Comparison of ENCODE assay signal across 1 cellular context in the genomic region with DNA sequence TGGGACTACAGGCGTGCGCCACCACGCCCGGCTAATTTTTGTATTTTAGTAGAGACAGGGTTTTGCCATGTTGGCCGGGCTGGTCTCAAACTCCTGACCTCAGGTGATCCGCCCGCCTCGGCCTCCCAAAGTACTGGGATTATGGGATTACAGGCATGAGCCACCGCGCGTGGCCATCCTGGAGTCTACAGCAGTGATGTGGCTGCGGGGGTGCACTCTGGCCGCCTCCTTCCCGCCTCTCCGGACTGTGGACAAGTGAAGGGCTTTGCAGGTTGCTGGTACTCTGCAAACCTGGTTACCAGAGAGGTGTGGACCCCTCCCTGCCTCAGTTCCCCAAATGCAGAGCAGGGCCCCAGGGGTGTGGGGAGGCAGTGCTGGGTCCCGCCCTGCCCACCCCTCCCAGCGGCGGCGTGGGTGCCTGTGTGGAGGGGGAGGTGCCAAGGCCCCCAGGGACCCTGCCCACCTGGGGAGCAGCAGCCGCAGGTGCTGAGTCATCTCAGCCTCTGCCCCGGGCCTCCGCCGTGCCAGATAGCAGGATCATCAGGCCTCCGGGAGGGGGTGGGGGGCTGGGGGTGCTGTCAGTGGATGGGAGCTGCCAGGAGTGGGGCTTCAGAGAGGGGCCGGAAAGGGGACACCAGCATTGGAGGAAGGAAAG.
TF ChIP-seq lines count a peak whose summit lies in the region.

No MANE protein-coding gene starts in this region.

TF ChIP-seq in GM12878, 131 proteins besides CTCF, POLR2A, EP300 and RAD21 (continued from another document and continues in another):
- no peak for TF ChIP-seq ZNF687 (IDR thresholded peaks at IDR 0.05)
- no peak for TF ChIP-seq PML (IDR thresholded peaks at IDR 0.05; ENCODE audit: low read length)
- TF ChIP-seq EZH2 (IDR thresholded peaks at IDR 0.05; ENCODE audit: borderline replicate concordance, control insufficient read depth, low read depth, low read length), result no peak
- no peak for TF ChIP-seq NRF1 (conservative IDR thresholded peaks at IDR 0.05; ENCODE audit: low read depth, low read length)
- no peak for TF ChIP-seq ASH2L (IDR thresholded peaks at IDR 0.05; ENCODE audit: borderline replicate concordance, low read depth)
- TF ChIP-seq GABPA (IDR thresholded peaks at IDR 0.05; ENCODE audit: low read depth), result no peak
- TF ChIP-seq KDM1A (IDR thresholded peaks at IDR 0.05; ENCODE audit: borderline replicate concordance), result no peak
- no peak; a peak in 1 of 4 replicates for TF ChIP-seq ETV6 (conservative IDR thresholded peaks at IDR 0.05 in 1 of 2, IDR thresholded peaks at IDR 0.05 in 1 of 2; ENCODE audit: borderline replicate concordance in 1 of 2, low read depth in 1 of 2)
- TF ChIP-seq GATAD2B (conservative IDR thresholded peaks at IDR 0.05; ENCODE audit: low read depth), result no peak
- TF ChIP-seq MEF2B (IDR thresholded peaks at IDR 0.05; ENCODE audit: partially characterized antibody, poor library complexity, severe bottlenecking), result peak; percentile 95
- TF ChIP-seq CREM (IDR thresholded peaks at IDR 0.05; ENCODE audit: low read depth), result peak; percentile 41; the same call in 1 of the 2 replicates
- TF ChIP-seq STAT1 (conservative IDR thresholded peaks at IDR 0.05), result no peak
- no peak for TF ChIP-seq ZBTB40 (IDR thresholded peaks at IDR 0.05; ENCODE audit: borderline replicate concordance)
- TF ChIP-seq NR2F1 (conservative IDR thresholded peaks at IDR 0.05), result no peak
- 0 out of 2 replicates have a peak, but pooled peaks have one; percentile 2 for TF ChIP-seq SMC3 (IDR thresholded peaks at IDR 0.05; ENCODE audit: borderline replicate concordance, low read length)
- no peak for TF ChIP-seq SIN3A (IDR thresholded peaks at IDR 0.05; ENCODE audit: low read depth, low read length)
- no peak for TF ChIP-seq CBX3 (IDR thresholded peaks at IDR 0.05; ENCODE audit: borderline replicate concordance, low read depth)
- TF ChIP-seq, protein P1, sequence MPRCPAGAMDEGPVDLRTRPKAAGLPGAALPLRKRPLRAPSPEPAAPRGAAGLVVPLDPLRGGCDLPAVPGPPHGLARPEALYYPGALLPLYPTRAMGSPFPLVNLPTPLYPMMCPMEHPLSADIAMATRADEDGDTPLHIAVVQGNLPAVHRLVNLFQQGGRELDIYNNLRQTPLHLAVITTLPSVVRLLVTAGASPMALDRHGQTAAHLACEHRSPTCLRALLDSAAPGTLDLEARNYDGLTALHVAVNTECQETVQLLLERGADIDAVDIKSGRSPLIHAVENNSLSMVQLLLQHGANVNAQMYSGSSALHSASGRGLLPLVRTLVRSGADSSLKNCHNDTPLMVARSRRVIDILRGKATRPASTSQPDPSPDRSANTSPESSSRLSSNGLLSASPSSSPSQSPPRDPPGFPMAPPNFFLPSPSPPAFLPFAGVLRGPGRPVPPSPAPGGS (IDR thresholded peaks at IDR 0.05; ENCODE audit: borderline replicate concordance, insufficient read depth, low read depth, low read length, poor library complexity, severe bottlenecking), result peak; percentile 65
- TF ChIP-seq TAF1 (IDR thresholded peaks at IDR 0.05; ENCODE audit: borderline replicate concordance, low read depth, low read length), result no peak
- TF ChIP-seq MTA2 (IDR thresholded peaks at IDR 0.05; ENCODE audit: low read depth), result no peak
- TF ChIP-seq RB1 (IDR thresholded peaks at IDR 0.05; ENCODE audit: borderline replicate concordance), result no peak
- TF ChIP-seq ESRRA (IDR thresholded peaks at IDR 0.05; ENCODE audit: low read length), result no peak
- TF ChIP-seq FOS (IDR thresholded peaks at IDR 0.05; ENCODE audit: borderline replicate concordance, extremely low read depth, insufficient read length), result no peak
- peak; percentile 79 for TF ChIP-seq BCL11A (IDR thresholded peaks at IDR 0.05; ENCODE audit: low read depth, low read length)
- TF ChIP-seq, protein P2, sequence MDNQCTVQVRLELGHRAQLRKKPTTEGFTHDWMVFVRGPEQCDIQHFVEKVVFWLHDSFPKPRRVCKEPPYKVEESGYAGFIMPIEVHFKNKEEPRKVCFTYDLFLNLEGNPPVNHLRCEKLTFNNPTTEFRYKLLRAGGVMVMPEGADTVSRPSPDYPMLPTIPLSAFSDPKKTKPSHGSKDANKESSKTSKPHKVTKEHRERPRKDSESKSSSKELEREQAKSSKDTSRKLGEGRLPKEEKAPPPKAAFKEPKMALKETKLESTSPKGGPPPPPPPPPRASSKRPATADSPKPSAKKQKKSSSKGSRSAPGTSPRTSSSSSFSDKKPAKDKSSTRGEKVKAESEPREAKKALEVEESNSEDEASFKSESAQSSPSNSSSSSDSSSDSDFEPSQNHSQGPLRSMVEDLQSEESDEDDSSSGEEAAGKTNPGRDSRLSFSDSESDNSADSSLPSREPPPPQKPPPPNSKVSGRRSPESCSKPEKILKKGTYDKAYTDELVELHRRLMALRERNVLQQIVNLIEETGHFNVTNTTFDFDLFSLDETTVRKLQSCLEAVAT (IDR thresholded peaks at IDR 0.05), result no peak
- TF ChIP-seq EED (IDR thresholded peaks at IDR 0.05; ENCODE audit: low read depth), result peak; percentile 87
- TF ChIP-seq ZNF384 (IDR thresholded peaks at IDR 0.05; ENCODE audit: borderline replicate concordance, low read depth, low read length), result no peak
- TF ChIP-seq HDGF (IDR thresholded peaks at IDR 0.05), result no peak; the same call in 1 of the 2 replicates
- no peak for TF ChIP-seq ZNF24 (IDR thresholded peaks at IDR 0.05)
- TF ChIP-seq NFIC (IDR thresholded peaks at IDR 0.05; ENCODE audit: low read depth, low read length), result 0 out of 2 replicates have a peak, but pooled peaks have one; percentile 35
- TF ChIP-seq, protein P3, sequence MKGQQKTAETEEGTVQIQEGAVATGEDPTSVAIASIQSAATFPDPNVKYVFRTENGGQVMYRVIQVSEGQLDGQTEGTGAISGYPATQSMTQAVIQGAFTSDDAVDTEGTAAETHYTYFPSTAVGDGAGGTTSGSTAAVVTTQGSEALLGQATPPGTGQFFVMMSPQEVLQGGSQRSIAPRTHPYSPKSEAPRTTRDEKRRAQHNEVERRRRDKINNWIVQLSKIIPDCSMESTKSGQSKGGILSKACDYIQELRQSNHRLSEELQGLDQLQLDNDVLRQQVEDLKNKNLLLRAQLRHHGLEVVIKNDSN (IDR thresholded peaks at IDR 0.05; ENCODE audit: borderline replicate concordance, extremely low read length, insufficient read depth, low read depth, low read length), result no peak
- TF ChIP-seq YY1 (IDR thresholded peaks at IDR 0.05; ENCODE audit: low read depth, low read length), result no peak
- TF ChIP-seq CBX5 (IDR thresholded peaks at IDR 0.05; ENCODE audit: low read depth), result no peak
- peak; percentile 72; the same call in 1 of the 2 replicates for TF ChIP-seq IKZF1 (conservative IDR thresholded peaks at IDR 0.05)
- no peak for TF ChIP-seq MYB (IDR thresholded peaks at IDR 0.05; ENCODE audit: borderline replicate concordance, low read depth, low read length)
- TF ChIP-seq SMAD1 (IDR thresholded peaks at IDR 0.05; ENCODE audit: low read depth, partially characterized antibody), result no peak
- TF ChIP-seq NR2C2 (IDR thresholded peaks at IDR 0.05; ENCODE audit: borderline replicate concordance, control insufficient read depth, insufficient read length, low read depth), result no peak
- TF ChIP-seq DPF2 (IDR thresholded peaks at IDR 0.05), result 0 out of 2 replicates have a peak, but pooled peaks have one; percentile 70
- no peak for TF ChIP-seq KLF5 (IDR thresholded peaks at IDR 0.05; ENCODE audit: partially characterized antibody)
- TF ChIP-seq, protein P4, sequence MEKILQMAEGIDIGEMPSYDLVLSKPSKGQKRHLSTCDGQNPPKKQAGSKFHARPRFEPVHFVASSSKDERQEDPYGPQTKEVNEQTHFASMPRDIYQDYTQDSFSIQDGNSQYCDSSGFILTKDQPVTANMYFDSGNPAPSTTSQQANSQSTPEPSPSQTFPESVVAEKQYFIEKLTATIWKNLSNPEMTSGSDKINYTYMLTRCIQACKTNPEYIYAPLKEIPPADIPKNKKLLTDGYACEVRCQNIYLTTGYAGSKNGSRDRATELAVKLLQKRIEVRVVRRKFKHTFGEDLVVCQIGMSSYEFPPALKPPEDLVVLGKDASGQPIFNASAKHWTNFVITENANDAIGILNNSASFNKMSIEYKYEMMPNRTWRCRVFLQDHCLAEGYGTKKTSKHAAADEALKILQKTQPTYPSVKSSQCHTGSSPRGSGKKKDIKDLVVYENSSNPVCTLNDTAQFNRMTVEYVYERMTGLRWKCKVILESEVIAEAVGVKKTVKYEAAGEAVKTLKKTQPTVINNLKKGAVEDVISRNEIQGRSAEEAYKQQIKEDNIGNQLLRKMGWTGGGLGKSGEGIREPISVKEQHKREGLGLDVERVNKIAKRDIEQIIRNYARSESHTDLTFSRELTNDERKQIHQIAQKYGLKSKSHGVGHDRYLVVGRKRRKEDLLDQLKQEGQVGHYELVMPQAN (conservative IDR thresholded peaks at IDR 0.05), result no peak
- peak; percentile 32 to 50; a peak in 1 of 4 replicates for TF ChIP-seq IKZF2 (IDR thresholded peaks at IDR 0.05)
- TF ChIP-seq CREB1 (IDR thresholded peaks at IDR 0.05; ENCODE audit: low read depth), result no peak; the same call in 1 of the 2 replicates
- no peak for TF ChIP-seq ZBTB33 (IDR thresholded peaks at IDR 0.05)
- TF ChIP-seq BHLHE40 (IDR thresholded peaks at IDR 0.05; ENCODE audit: borderline replicate concordance in 1 of 2, low read depth in 2 of 2, low read length in 1 of 2), result peak; percentile 49 to 68; a peak in 2 of 4 replicates
